In genomic region chr10:35335133-35335532, GRCh38 we compare ENCODE assay signal across 8 cellular contexts. TPM values are rescaled to one million over a fixed set of nuclear protein-coding genes. Genes with fewer than 3 reads are reported as not detected.
DNase-seq lines count a peak whose midpoint lies in the region; ATAC-seq and TF ChIP-seq lines count a peak whose summit lies in the region.

No MANE protein-coding gene starts in this region.

- no peak for ATAC-seq in Panc1
- no peak for ATAC-seq in HG02610 (IDR thresholded peaks at IDR 0.05; ENCODE audit: unreplicated experiment)

- H3K9ac ChIP-seq in parathyroid adenoma: no peak overlapping the region

- no peaks in the 10 kb centered on the region for H3F3A ChIP-seq in DOHH2 (ENCODE audit: control insufficient read depth, insufficient read depth)

- peaks cover 4% of the 10 kb centered on the region; the same call in 1 of the 2 replicates for H3K36me3 ChIP-seq in DOHH2 (ENCODE audit: control insufficient read depth, low read length)
- no peaks in the 10 kb centered on the region; the same call in 1 of the 2 replicates for H3K36me3 ChIP-seq in Panc1 (ENCODE audit: control insufficient read depth, insufficient read depth, low read length)
- no peaks in the 10 kb centered on the region for H3K36me3 ChIP-seq in parathyroid adenoma (ENCODE audit: control insufficient read depth, insufficient read depth, low read length)

- H3K27me3 ChIP-seq in DOHH2 (ENCODE audit: control insufficient read depth, low read length) (no peaks in the 10 kb centered on the region), Panc1 (ENCODE audit: control insufficient read depth, insufficient read depth, low read length) (no peaks in the 10 kb centered on the region), parathyroid adenoma (ENCODE audit: control insufficient read depth, insufficient read depth, low read length) (no peaks in the 10 kb centered on the region)

- TF ChIP-seq CTCF in DOHH2 (IDR thresholded peaks at IDR 0.05; ENCODE audit: low read depth, low read length, poor library complexity, severe bottlenecking): no peak
- TF ChIP-seq CTCF in Panc1 (IDR thresholded peaks at IDR 0.05): no peak
- no peak for TF ChIP-seq CTCF in epithelial cell of esophagus (IDR thresholded peaks at IDR 0.05; ENCODE audit: insufficient read depth, low read depth, low read length, missing control alignments)
- no peak for TF ChIP-seq CTCF in parathyroid adenoma (IDR thresholded peaks at IDR 0.05)

- intact Hi-C loops in Panc1 (cut with micrococcal nuclease; ENCODE audit: unreplicated experiment): loop anchor here (5.0 kb wide), 1 partner anchor 82 kb away; no protein-coding TSS in a partner anchor

- H3K4me2 ChIP-seq in DOHH2 (ENCODE audit: low read length) (peak overlapping the region; percentile 90), parathyroid adenoma (ENCODE audit: low read length) (peak overlapping the region; percentile 75)

- H3K79me2 ChIP-seq in DOHH2 (ENCODE audit: control insufficient read depth, low read length) (peaks cover 72% of the 10 kb centered on the region), parathyroid adenoma (peaks cover 5% of the 10 kb centered on the region)

- H3K27ac ChIP-seq in DOHH2 (ENCODE audit: low read depth, low read length): no peak overlapping the region
- H3K27ac ChIP-seq in Panc1 (ENCODE audit: low read length): peak overlapping the region; percentile 62
- H3K27ac ChIP-seq in parathyroid adenoma: no peak overlapping the region

- peaks cover 20% of the 10 kb centered on the region for H4K20me1 ChIP-seq in DOHH2 (ENCODE audit: control insufficient read depth, insufficient read depth, low read depth, low read length)

- H3K9me3 ChIP-seq in DOHH2 (ENCODE audit: control insufficient read depth, insufficient read depth, low read length) (no peaks in the 10 kb centered on the region), Panc1 (ENCODE audit: control insufficient read depth, insufficient read depth, low read depth, low read length) (no peaks in the 10 kb centered on the region), parathyroid adenoma (ENCODE audit: control insufficient read depth, low read length) (no peaks in the 10 kb centered on the region)

- peak overlapping the region; percentile 83 for H3K4me3 ChIP-seq in DOHH2 (ENCODE audit: low read length)
- H3K4me3 ChIP-seq in Panc1 (ENCODE audit: low read depth in 2 of 2, low read length in 2 of 2): peak overlapping the region; percentile 83 to 88
- peak overlapping the region; percentile 84 for H3K4me3 ChIP-seq in epithelial cell of esophagus (ENCODE audit: low read length)
- peak overlapping the region; percentile 78 for H3K4me3 ChIP-seq in parathyroid adenoma (ENCODE audit: low read depth, low read length)

- CTCF ChIA-PET in Panc1 (lab: Charles Lee): interaction anchor here (0.7 kb wide), 1 partner anchor 188 kb away, joined by 3 read pairs; no protein-coding TSS in a partner anchor

- no TSS peak for BruUV-seq in Panc1 (replicated peaks; lab: Mats Ljungman, UMichigan)

- DNase-seq in Panc1 (ENCODE audit: low read depth, low spot score) (no peak), epithelial cell of esophagus (ENCODE audit: low read depth) (peak; percentile 73), SIG-M5 (lab: John Stamatoyannopoulos, UW) (no peak), cerebellar cortex (ENCODE audit: low spot score) (no peak), NCI-H2081 (lab: John Stamatoyannopoulos, UW) (no peak)

- peaks cover 30% of the 10 kb centered on the region for H3K4me1 ChIP-seq in DOHH2 (ENCODE audit: control insufficient read depth, low read length)
- peaks cover 28% of the 10 kb centered on the region for H3K4me1 ChIP-seq in Panc1 (ENCODE audit: control insufficient read depth, insufficient read depth, low read length)
- H3K4me1 ChIP-seq in parathyroid adenoma: peaks cover 13% of the 10 kb centered on the region

- POLR2A ChIA-PET in Panc1 (lab: Charles Lee): no interaction called here

- H2AFZ ChIP-seq in parathyroid adenoma: no peak overlapping the region

- in situ Hi-C loops in Panc1 (cut with HindIII; ENCODE audit: low pct_unique_long_range_greater_than_20kb, low sequenced_read_pairs): no loop called here

- no peaks in the 10 kb centered on the region for H3K9me2 ChIP-seq in DOHH2 (replicated peaks; ENCODE audit: control insufficient read depth, low read length)

RNA-seq across cellular contexts. Expression of gene CCNY, which starts 1.2 kb away (rescaled TPM):
- total RNA-seq in Panc1 (2021; ENCODE audit: unreplicated experiment): 51.9 TPM
- 40.5 TPM for polyA plus RNA-seq in Panc1 (2012; ENCODE audit: insufficient read length)
